8 cellular contexts compared by ENCODE assay signal in the genomic region with DNA sequence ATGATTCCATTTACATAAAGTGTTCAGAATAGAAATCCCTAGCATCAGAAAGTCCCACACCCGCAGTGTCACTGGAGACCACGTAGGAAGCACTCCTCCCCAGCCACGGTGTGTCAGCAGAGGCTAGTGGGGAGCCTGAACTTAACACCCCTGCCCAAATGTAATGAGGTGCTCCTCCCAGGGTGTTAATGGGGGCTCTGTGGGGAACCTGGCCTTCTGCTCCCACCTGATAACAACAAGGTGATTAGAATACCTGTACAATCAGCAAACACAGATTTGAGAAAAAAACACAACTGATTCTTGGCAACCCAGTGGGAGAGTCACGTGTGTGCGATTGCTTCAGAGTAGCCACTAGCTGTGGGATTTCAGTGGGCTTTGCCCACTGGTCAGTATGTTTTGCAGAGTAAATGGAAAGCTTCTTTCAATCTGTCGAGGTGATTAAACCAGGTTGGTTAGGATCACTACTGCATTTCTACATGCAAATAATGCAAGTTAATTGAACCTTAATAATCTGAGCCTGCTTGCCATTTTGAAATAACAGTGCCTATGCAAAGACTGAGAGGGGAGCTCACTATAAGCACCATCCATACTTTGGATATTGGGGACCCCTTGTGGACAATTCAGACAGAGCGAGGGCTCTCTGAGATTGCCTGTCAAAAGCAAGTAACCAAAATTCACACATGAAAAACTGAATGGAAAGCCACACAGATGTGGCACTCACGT. TPM values are rescaled to one million over a fixed set of nuclear protein-coding genes. Genes with fewer than 3 reads are reported as not detected.
A peak's percentile ranks its signal among the peaks of the same experiment; 100 is the strongest.
DNase-seq lines count a peak whose midpoint lies in the region; ATAC-seq, FAIRE-seq and TF ChIP-seq lines count a peak whose summit lies in the region.

No MANE protein-coding gene starts in this region.

- no peaks in the 10 kb centered on the region for H3K9me3 ChIP-seq in heart left ventricle

- CTCF ChIA-PET in activated naive CD4-positive, alpha-beta T cell treated with anti-CD3 and anti-CD28 coated beads, Interleukin-2, amount 10 ng/mL, durations not matched to agents 7 days and 5 days (lab: Charles Lee), result interaction anchor here (0.8 to 2.0 kb wide), 12 partner anchors 20 to 345 kb away, joined by 3 to 11 read pairs (median 3); no protein-coding TSS in a partner anchor

- no peaks in the 10 kb centered on the region for H3K36me3 ChIP-seq in heart left ventricle

- TF ChIP-seq POLR2A in heart left ventricle (IDR thresholded peaks at IDR 0.05), result no peak

- no peaks in the 10 kb centered on the region for H3K4me1 ChIP-seq in heart left ventricle

- peaks cover 17% of the 10 kb centered on the region for H3K27me3 Mint-ChIP-seq in activated naive CD4-positive, alpha-beta T cell treated with anti-CD3 and anti-CD28 coated beads, Interleukin-2, amount 10 ng/mL, durations not matched to agents 7 days and 5 days

- H3K9me3 Mint-ChIP-seq in activated naive CD4-positive, alpha-beta T cell treated with anti-CD3 and anti-CD28 coated beads, Interleukin-2, amount 10 ng/mL, durations not matched to agents 7 days and 5 days, result no peaks in the 10 kb centered on the region

- H3K4me1 Mint-ChIP-seq in activated naive CD4-positive, alpha-beta T cell treated with anti-CD3 and anti-CD28 coated beads, Interleukin-2, amount 10 ng/mL, durations not matched to agents 7 days and 5 days, result no peaks in the 10 kb centered on the region

- DNase-seq in DMS 273 (lab: John Stamatoyannopoulos, UW; ENCODE audit: unreplicated experiment), result peak; percentile 90
- peak; percentile 78 for DNase-seq in HT-29 (ENCODE audit: low spot score)
- peak; percentile 31 to 73 for DNase-seq in NOMO-1 (lab: John Stamatoyannopoulos, UW; ENCODE audit: unreplicated experiment in 2 of 2)
- peak; percentile 71 for DNase-seq in activated naive CD4-positive, alpha-beta T cell treated with anti-CD3 and anti-CD28 coated beads, Interleukin-2, amount 10 ng/mL, durations not matched to agents 7 days and 5 days
- peak in 1 of 5 donors; percentile 29 for DNase-seq in heart left ventricle
- no peak for DNase-seq in retinal pigment epithelial cell (ENCODE audit: low read depth)
- DNase-seq in frontal cortex (ENCODE audit: low spot score in 2 of 2), result no peak

- peak in 3 of 4 donors; percentile 65 to 76 (median 73) for ATAC-seq in heart left ventricle
- no peak for ATAC-seq in GM21717 (IDR thresholded peaks at IDR 0.05; ENCODE audit: unreplicated experiment)

- H3K4me3 ChIP-seq in heart left ventricle (no peak overlapping the region), retinal pigment epithelial cell (ENCODE audit: low read length) (no peak overlapping the region)

- no peak overlapping the region for H3K27ac ChIP-seq in heart left ventricle

- intact Hi-C loops in heart left ventricle (cut with DNase I), result loop anchor here in 9 of 10 donors (1.0 to 10.0 kb wide), 6 partner anchors 92 to 229 kb away; no protein-coding TSS in a partner anchor

- peak; percentile 46 to 70 (median 56) for TF ChIP-seq CTCF in heart left ventricle (IDR thresholded peaks at IDR 0.05)
- TF ChIP-seq CTCF in retinal pigment epithelial cell (conservative IDR thresholded peaks at IDR 0.05; ENCODE audit: low read depth, low read length), result peak; percentile 85

- H3K27ac Mint-ChIP-seq in activated naive CD4-positive, alpha-beta T cell treated with anti-CD3 and anti-CD28 coated beads, Interleukin-2, amount 10 ng/mL, durations not matched to agents 7 days and 5 days, result no peak overlapping the region

- no peaks in the 10 kb centered on the region for H3K27me3 ChIP-seq in heart left ventricle

- H3K4me3 Mint-ChIP-seq in activated naive CD4-positive, alpha-beta T cell treated with anti-CD3 and anti-CD28 coated beads, Interleukin-2, amount 10 ng/mL, durations not matched to agents 7 days and 5 days, result no peak overlapping the region

- WGBS in heart left ventricle, 4 donors, result 34 to 44% (median 38%) methylated on average over 8 of the region's 8 CpGs

- no peak for FAIRE-seq in frontal cortex (lab: Jason Lieb, UNC)

- no peaks in the 10 kb centered on the region for H3K36me3 Mint-ChIP-seq in activated naive CD4-positive, alpha-beta T cell treated with anti-CD3 and anti-CD28 coated beads, Interleukin-2, amount 10 ng/mL, durations not matched to agents 7 days and 5 days

RNA-seq across cellular contexts. Expression of a gene that starts 20.6 kb away (rescaled TPM):
- total RNA-seq in HT-29 (2014; rRNA removed; shearing (Covaris generic)), result 75.0 and 86.6 TPM in 2 replicates
- total RNA-seq in heart left ventricle (100 to 1,000 TPM in 8 of 9 donors, 10 to 100 TPM in 1; 96.9 to 210 (median 144) TPM), frontal cortex (37.5 TPM)
- 100 to 1,000 TPM; 126 to 195 TPM for polyA plus RNA-seq in heart left ventricle

RNA-seq across cellular contexts. Expression of a gene that starts 20.8 kb away (rescaled TPM):
- 48.8 and 55.0 TPM in 2 replicates for total RNA-seq in HT-29 (2014; rRNA removed; shearing (Covaris generic))
- total RNA-seq in heart left ventricle, result 10 to 100 TPM in 5 of 9 donors, 1 to 10 TPM in 4; 6.3 to 16.7 (median 10.3) TPM
- 10 to 100 TPM in 1 of 2 donors, 1 to 10 TPM in 1; 6.7 to 37.7 TPM for polyA plus RNA-seq in heart left ventricle
- total RNA-seq in frontal cortex, result 17.1 TPM

RNA-seq across cellular contexts. Expression of a gene that starts 25.9 kb away (rescaled TPM):
- total RNA-seq in HT-29 (2014; rRNA removed; shearing (Covaris generic)), result 78.5 and 88.5 TPM in 2 replicates
- total RNA-seq in heart left ventricle (10 to 100 TPM in 2 of 9 donors, 1 to 10 TPM in 7; 5.0 to 14.2 (median 6.7) TPM), frontal cortex (13.9 TPM)
- polyA plus RNA-seq in heart left ventricle, result 1 to 10 TPM; 3.2 to 9.3 TPM

RNA-seq across cellular contexts. Expression of a gene that starts 42.5 kb away (rescaled TPM):
- total RNA-seq in HT-29 (2014; rRNA removed; shearing (Covaris generic)), result not detected in 2 replicates
- total RNA-seq in heart left ventricle, result under 1 TPM in 3 of 9 donors, not detected in 6; 0.07 to 0.85 (median 0.68) TPM
- polyA plus RNA-seq in heart left ventricle, result under 1 TPM; 0.04 TPM
- not detected for total RNA-seq in frontal cortex

RNA-seq across cellular contexts. Expression of a gene that starts 52.1 kb away (rescaled TPM):
- not detected in 2 replicates for total RNA-seq in HT-29 (2014; rRNA removed; shearing (Covaris generic))
- not detected for total RNA-seq in heart left ventricle
- not detected for polyA plus RNA-seq in heart left ventricle
- total RNA-seq in frontal cortex, result not detected

Comparison
In these comparisons a context has a peak if more than half of its experiments do, and no peak if none do; other contexts are left out.
1. DNase-seq: peak in DMS 273 (single experiment), HT-29 (single experiment), NOMO-1 (2 of 2) and activated naive CD4-positive, alpha-beta T cell treated with anti-CD3 and anti-CD28 coated beads, Interleukin-2, amount 10 ng/mL, durations not matched to agents 7 days and 5 days (single experiment); none in retinal pigment epithelial cell (single experiment) and frontal cortex (0 of 2).